ENCODE assay signal across 22 cellular contexts in the genomic region with DNA sequence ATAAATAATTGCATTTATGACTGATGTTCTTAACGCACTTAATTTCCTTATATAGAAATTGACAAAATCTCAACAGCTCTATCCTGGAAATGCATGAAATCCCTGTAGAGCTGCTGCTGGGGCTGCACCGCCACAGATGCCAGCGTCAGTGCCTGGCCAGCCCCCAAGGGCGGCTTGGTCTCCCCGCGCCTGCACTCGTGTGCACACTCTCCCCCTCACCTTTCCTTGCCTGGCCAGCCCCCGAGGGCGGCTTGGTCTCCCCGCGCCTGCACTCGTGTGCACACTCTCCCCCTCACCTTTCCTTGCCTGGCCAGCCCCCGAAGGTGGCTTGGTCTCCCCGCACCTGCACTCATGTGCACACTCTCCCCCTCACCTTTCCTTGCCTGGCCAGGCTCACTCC. TPM values are rescaled to one million over a fixed set of nuclear protein-coding genes. Genes with fewer than 3 reads are reported as not detected.
"Had no signal": no experiment of that assay in that cellular context is flagged by ENCODE, and none has a peak within 500 bp of the region (broad histone marks: within the 10 kb centered on the region; RNA-seq: fewer than 3 reads in every experiment).

No MANE protein-coding gene starts in this region.

- H3K9me3 ChIP-seq: SJSA1, SK-N-SH had no signal

- H3K4me1 ChIP-seq: SJSA1 had no signal

- H3K4me3 ChIP-seq: SJSA1 had no signal

- H3K27me3 ChIP-seq: SJSA1 had no signal

- DNase-seq: KBM-7, MV-4-11, NCI-H1048, NCI-H1105, NCI-H1417 treated with DMSO at 0.1 percent for 48 hours, NCI-H146, NCI-H1694 treated with DMSO at 0.1 percent for 48 hours, NCI-H1930, NCI-H2081, NCI-H2107, NCI-H2171, NCI-H226, NCI-H446, NCI-H510A, NCI-H524 treated with DMSO at 0.1 percent for 48 hours, NCI-H69, NCI-H774, RPMI8226, SIG-M5, SK-N-SH had no signal

- H3K27ac ChIP-seq: SJSA1 had no signal

RNA-seq across cellular contexts. Expression of gene TP73, which starts 16.2 kb away (rescaled TPM):
- total RNA-seq: Right ventricle myocardium superior had no signal
